ENCODE assay signal across 1 cellular context in genomic region chr10:125085281-125085680, GRCh38.
TF ChIP-seq lines count a peak whose summit lies in the region.

No MANE protein-coding gene starts in this region.

TF ChIP-seq in HCT116, 20 proteins besides CTCF, POLR2A, EP300 and RAD21:
- TF ChIP-seq MAX (IDR thresholded peaks at IDR 0.05) (no peak), TCF7L2 (IDR thresholded peaks at IDR 0.05; ENCODE audit: borderline replicate concordance, extremely low read depth, insufficient read depth, insufficient read length) (no peak), SP1 (IDR thresholded peaks at IDR 0.05; ENCODE audit: low read depth) (no peak), JUND (IDR thresholded peaks at IDR 0.05) (no peak), ZFX (IDR thresholded peaks at IDR 0.05) (no peak), ELF1 (IDR thresholded peaks at IDR 0.05; ENCODE audit: borderline replicate concordance, low read depth) (no peak)
